Comparison of ENCODE assay signal across 8 cellular contexts in the genomic region with DNA sequence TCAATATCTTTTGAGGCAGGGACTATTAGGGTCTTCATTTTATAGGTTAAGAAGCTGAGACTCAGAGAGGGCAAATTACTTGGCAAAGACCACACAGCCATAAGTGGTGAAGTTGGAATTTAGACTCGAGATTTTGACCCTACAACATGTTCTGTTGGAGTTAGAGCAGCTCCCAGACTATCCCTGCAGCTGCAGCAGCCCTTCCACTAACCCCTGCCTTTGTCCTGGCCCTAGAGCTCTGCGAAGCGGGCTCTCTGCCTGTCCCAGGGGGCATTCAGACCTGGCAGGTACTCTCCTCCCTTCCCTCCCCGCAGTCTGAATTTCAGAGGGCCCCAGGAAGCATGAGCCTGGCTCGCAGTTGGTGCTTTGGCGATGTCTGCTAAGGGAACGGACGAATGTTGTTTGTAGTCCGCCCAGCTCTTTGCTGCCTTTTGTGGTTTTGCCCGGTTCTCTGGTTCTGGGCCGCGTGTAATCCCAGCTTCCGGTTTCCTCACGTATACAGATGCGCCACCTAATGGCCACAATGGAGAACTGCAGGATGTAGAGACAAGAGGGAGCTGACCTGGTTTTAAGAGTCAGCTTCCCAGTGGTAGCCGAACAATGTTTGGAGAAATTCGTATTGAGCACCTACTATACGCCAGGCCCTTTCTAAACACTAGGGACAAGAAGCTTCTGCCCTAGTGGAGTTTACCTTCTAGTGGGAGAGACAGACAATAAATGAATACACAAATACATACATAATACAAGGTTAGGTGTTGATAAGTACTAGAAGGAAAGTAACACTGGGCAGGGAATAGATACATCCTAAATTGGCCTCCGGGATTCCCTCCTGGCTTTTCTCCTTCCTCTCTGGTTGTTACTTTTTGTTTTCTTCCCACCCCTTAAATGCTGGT.
DNase-seq lines count a peak whose midpoint lies in the region; ATAC-seq and TF ChIP-seq lines count a peak whose summit lies in the region.

No MANE protein-coding gene starts in this region.

- H3K36me3 ChIP-seq in BE2C (no peaks in the 10 kb centered on the region), lower lobe of right lung (no peaks in the 10 kb centered on the region)

- peak; percentile 63 for ATAC-seq in HG03520 (IDR thresholded peaks at IDR 0.05; ENCODE audit: unreplicated experiment)
- peak; percentile 92 to 94 for ATAC-seq in lower lobe of right lung

- H3K9me3 ChIP-seq in BE2C (no peaks in the 10 kb centered on the region), lower lobe of right lung (no peaks in the 10 kb centered on the region)

- DNase-seq in BE2C = peak; percentile 82
- peak; percentile 89 for DNase-seq in GM19240 (ENCODE audit: insufficient read length, low spot score)
- peak; percentile 90 for DNase-seq in NCI-H69 (lab: John Stamatoyannopoulos, UW)
- DNase-seq in activated CD4-positive, alpha-beta T cell treated with anti-CD3 and anti-CD28 coated beads, Interleukin-2, amount 50 U/mL, for 24 hours (ENCODE audit: low read depth in 1 of 2, low spot score in 1 of 2) = peak; percentile 34 to 66
- DNase-seq in dorsolateral prefrontal cortex = peak; percentile 66 to 90 (median 86)
- peak; percentile 84 for DNase-seq in lower lobe of right lung
- peak; percentile 55 to 65 (median 56) for DNase-seq in stimulated activated CD4-positive, alpha-beta T cell treated with anti-CD3 and anti-CD28 coated beads, TNF-alpha, amount 100 ng/mL, for 24 hours (ENCODE audit: low read depth in 3 of 3)

- H3K27me3 ChIP-seq in BE2C (no peaks in the 10 kb centered on the region), dorsolateral prefrontal cortex (no peaks in the 10 kb centered on the region), lower lobe of right lung (ENCODE audit: low read depth) (no peaks in the 10 kb centered on the region)

- H3K27ac ChIP-seq in dorsolateral prefrontal cortex (peak overlapping the region in 50 of 59 donors; percentile 23 to 90 (median 72)), lower lobe of right lung (peak overlapping the region; percentile 60)

- TF ChIP-seq CTCF in BE2C (IDR thresholded peaks at IDR 0.05; ENCODE audit: low read depth, low read length) = peak; percentile 94
- peak; percentile 88 to 99 (median 97) for TF ChIP-seq CTCF in dorsolateral prefrontal cortex (IDR thresholded peaks at IDR 0.05 in 54 of 56, conservative IDR thresholded peaks at IDR 0.05 in 2 of 56; ENCODE audit: low read depth in 1 of 56, partially characterized antibody in 56 of 56)
- TF ChIP-seq CTCF in lower lobe of right lung (IDR thresholded peaks at IDR 0.05) = peak; percentile 93

- intact Hi-C loops in dorsolateral prefrontal cortex (cut with DNase I) = loop anchor here (1.0 to 2.0 kb wide), 4 partner anchors 39 to 170 kb away; no protein-coding TSS in a partner anchor
- intact Hi-C loops in lower lobe of right lung (cut with DNase I) = no loop called here

- H3K4me1 ChIP-seq in BE2C = peaks cover 18% of the 10 kb centered on the region
- peaks cover 11% of the 10 kb centered on the region for H3K4me1 ChIP-seq in lower lobe of right lung

- H3K4me3 ChIP-seq in BE2C (ENCODE audit: low read depth, low read length) = peak overlapping the region; percentile 42
- H3K4me3 ChIP-seq in dorsolateral prefrontal cortex = peak overlapping the region in 21 of 59 donors; percentile 3 to 51 (median 18)
- H3K4me3 ChIP-seq in lower lobe of right lung = no peak overlapping the region
